ENCODE assay signal across 22 cellular contexts in the genomic region with DNA sequence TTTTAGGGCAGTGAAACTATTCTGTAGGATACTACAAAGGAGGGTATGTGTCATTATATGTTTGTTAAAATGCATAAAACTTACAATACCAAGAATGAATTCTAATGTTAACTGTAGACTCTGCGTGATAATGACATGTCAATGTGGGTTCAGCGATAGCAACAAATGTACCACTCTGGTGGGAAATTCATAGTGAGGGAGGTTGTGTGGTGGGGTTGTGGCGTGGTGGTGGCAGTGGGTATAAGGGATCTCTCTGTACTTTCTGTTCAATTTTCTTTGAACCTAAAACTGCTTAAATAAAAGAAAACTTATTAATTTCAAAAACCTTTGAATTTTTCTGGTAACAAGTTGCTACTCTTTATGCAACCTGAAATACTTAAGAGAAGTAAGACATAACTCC.
DNase-seq lines count a peak whose midpoint lies in the region; ATAC-seq and TF ChIP-seq lines count a peak whose summit lies in the region.
"Had no signal": no experiment of that assay in that cellular context is flagged by ENCODE, and none has a peak within 500 bp of the region (broad histone marks: within the 10 kb centered on the region; RNA-seq: fewer than 3 reads in every experiment).

No MANE protein-coding gene starts in this region.

- H3K4me1 ChIP-seq in cardiac muscle cell (ENCODE audit: low read depth) (peaks cover 23% of the 10 kb centered on the region), mesodermal cell (ENCODE audit: control insufficient read depth, insufficient read depth, low read length, poor library complexity, severe bottlenecking) (peaks cover 22% of the 10 kb centered on the region)
- no peaks in the 10 kb centered on the region for H3K4me1 ChIP-seq in effector memory CD4-positive, alpha-beta T cell (ENCODE audit: control insufficient read depth, insufficient read depth, low read length, poor library complexity, severe bottlenecking)
- H3K4me1 ChIP-seq: BLaER1 treated with 17β-estradiol and CSF1 and Interleukin-3, amounts not matched to agents 10 nM and 100 nM; psoas muscle; upper lobe of left lung had no signal

- intact Hi-C loops in left cardiac atrium (cut with DNase I): no loop called here

- no peak for TF ChIP-seq CTCF in cardiac muscle cell (IDR thresholded peaks at IDR 0.05; ENCODE audit: low read depth, low read length)
- no peak for TF ChIP-seq CTCF in WERI-Rb-1 (IDR thresholded peaks at IDR 0.05; ENCODE audit: low read depth, low read length)

- H3K4me3 ChIP-seq in cardiac muscle cell (no peak overlapping the region), WERI-Rb-1 (ENCODE audit: low read depth, low read length) (no peak overlapping the region), mesodermal cell (ENCODE audit: extremely low read depth, insufficient read depth, low read length, poor library complexity, severe bottlenecking) (no peak overlapping the region)
- H3K4me3 ChIP-seq in effector memory CD4-positive, alpha-beta T cell (ENCODE audit: insufficient read depth, low read depth, low read length, poor library complexity, severe bottlenecking): no peak overlapping the region
- H3K4me3 ChIP-seq: BLaER1 treated with 17β-estradiol and CSF1 and Interleukin-3, amounts not matched to agents 10 nM and 100 nM; body of pancreas; PC-9; psoas muscle; upper lobe of left lung had no signal

- H3K27me3 ChIP-seq in cardiac muscle cell: no peaks in the 10 kb centered on the region
- H3K27me3 ChIP-seq in WERI-Rb-1 (ENCODE audit: insufficient read depth, low read depth, severe bottlenecking): no peaks in the 10 kb centered on the region
- no peaks in the 10 kb centered on the region for H3K27me3 ChIP-seq in effector memory CD4-positive, alpha-beta T cell (replicated peaks; ENCODE audit: control insufficient read depth, insufficient read depth, low read length, poor library complexity, severe bottlenecking)
- H3K27me3 ChIP-seq: BLaER1 treated with 17β-estradiol and CSF1 and Interleukin-3, amounts not matched to agents 10 nM and 100 nM; body of pancreas; upper lobe of left lung had no signal

- H3K9me3 ChIP-seq in cardiac muscle cell (ENCODE audit: low read depth) (no peaks in the 10 kb centered on the region), WERI-Rb-1 (ENCODE audit: severe bottlenecking) (no peaks in the 10 kb centered on the region), mesodermal cell (ENCODE audit: control insufficient read depth, low read length) (no peaks in the 10 kb centered on the region)
- H3K9me3 ChIP-seq in effector memory CD4-positive, alpha-beta T cell (ENCODE audit: control insufficient read depth, low read length): no peaks in the 10 kb centered on the region
- H3K9me3 ChIP-seq: BLaER1 treated with 17β-estradiol and CSF1 and Interleukin-3, amounts not matched to agents 10 nM and 100 nM; body of pancreas; psoas muscle; upper lobe of left lung had no signal

- 85 to 90% methylated on average over 2 of the region's 3 CpGs for WGBS in mesodermal cell (ENCODE audit: insufficient coverage in 2 of 2), 2 experiments

- peak overlapping the region; percentile 93 for H3K27ac ChIP-seq in cardiac muscle cell
- H3K27ac ChIP-seq in WERI-Rb-1: peak overlapping the region; percentile 38
- peak overlapping the region; percentile 95 for H3K27ac ChIP-seq in mesodermal cell (ENCODE audit: low read depth, low read length, severe bottlenecking)
- no peak overlapping the region for H3K27ac ChIP-seq in effector memory CD4-positive, alpha-beta T cell (ENCODE audit: insufficient read depth, low read length, poor library complexity, severe bottlenecking)
- H3K27ac ChIP-seq: BLaER1 treated with 17β-estradiol and CSF1 and Interleukin-3, amounts not matched to agents 10 nM and 100 nM; PC-9; psoas muscle; upper lobe of left lung had no signal

- H3K36me3 ChIP-seq in cardiac muscle cell (no peaks in the 10 kb centered on the region), WERI-Rb-1 (no peaks in the 10 kb centered on the region), mesodermal cell (ENCODE audit: control insufficient read depth, insufficient read depth, low read length) (no peaks in the 10 kb centered on the region)
- no peaks in the 10 kb centered on the region for H3K36me3 ChIP-seq in effector memory CD4-positive, alpha-beta T cell (ENCODE audit: control insufficient read depth, insufficient read depth, low read length)
- H3K36me3 ChIP-seq: BLaER1 treated with 17β-estradiol and CSF1 and Interleukin-3, amounts not matched to agents 10 nM and 100 nM; upper lobe of left lung had no signal

- no peak for DNase-seq in cardiac muscle cell (ENCODE audit: low read depth in 1 of 2, low spot score in 1 of 2)
- no peak for DNase-seq in left cardiac atrium
- DNase-seq in WERI-Rb-1: no peak
- no peak for DNase-seq in effector memory CD4-positive, alpha-beta T cell
- no peak for DNase-seq in SIG-M5 (lab: John Stamatoyannopoulos, UW)
- DNase-seq: activated CD4-positive, alpha-beta T cell treated with anti-CD3 and anti-CD28 coated beads, Interleukin-2, amount 10 ng/mL, durations not matched to agents 24 days and 14 days; activated naive CD4-positive, alpha-beta T cell treated with Interleukin-2 at 50 U/mL for 16 hours; body of pancreas; COR-L47; GDM1; H7; KG1; NK-92 treated with Interleukin-12 subunit alpha and Interleukin-12 subunit beta, amount 100 ng/mL, for 24 hours; PC-9; psoas muscle; stimulated activated CD4-positive, alpha-beta T cell treated with anti-CD3 and anti-CD28 coated beads, Interleukin-15, amount 100 ng/mL, for 24 hours; stimulated activated CD4-positive, alpha-beta T cell treated with anti-CD3 and anti-CD28 coated beads, Interleukin-4, amount 100 ng/mL, for 4 hours; T1000; upper lobe of left lung had no signal

- ATAC-seq in left cardiac atrium: no peak
- ATAC-seq in HG02759 (IDR thresholded peaks at IDR 0.05; ENCODE audit: unreplicated experiment): no peak
- ATAC-seq: psoas muscle had no signal
